In genomic region chr1:161956097-161956496, GRCh38 we compare ENCODE assay signal across 1 cellular context.
TF ChIP-seq lines count a peak whose summit lies in the region.

No MANE protein-coding gene starts in this region.

TF ChIP-seq in HepG2, 621 proteins besides CTCF, POLR2A, EP300 and RAD21:
- TF ChIP-seq SKI (IDR thresholded peaks at IDR 0.05; ENCODE audit: partially characterized antibody) (no peak), ZNF207 (IDR thresholded peaks at IDR 0.05; ENCODE audit: borderline replicate concordance) (no peak), MXD1 (CRISPR knock-in tag; IDR thresholded peaks at IDR 0.05) (no peak), NFATC3 (CRISPR knock-in tag; IDR thresholded peaks at IDR 0.05) (no peak), ZNF691 (CRISPR knock-in tag; IDR thresholded peaks at IDR 0.05; ENCODE audit: borderline replicate concordance, low read depth) (no peak), ATF6 (CRISPR knock-in tag; conservative IDR thresholded peaks at IDR 0.05) (no peak), SAFB2 (CRISPR knock-in tag; IDR thresholded peaks at IDR 0.05; ENCODE audit: borderline replicate concordance, low read depth) (no peak), GTF3A (CRISPR knock-in tag; conservative IDR thresholded peaks at IDR 0.05) (no peak), ZSCAN5A (CRISPR knock-in tag; IDR thresholded peaks at IDR 0.05; ENCODE audit: borderline replicate concordance) (no peak), SP140L (CRISPR knock-in tag; IDR thresholded peaks at IDR 0.05; ENCODE audit: borderline replicate concordance) (no peak), GRHL1 (CRISPR knock-in tag; conservative IDR thresholded peaks at IDR 0.05) (no peak)
